Comparison of ENCODE assay signal across 1 cellular context in genomic region chr20:36460648-36461599, GRCh38.
TF ChIP-seq lines count a peak whose summit lies in the region.

No MANE protein-coding gene starts in this region.

TF ChIP-seq in K562, 482 proteins besides CTCF, POLR2A, EP300 and RAD21 (continued from another document and continues in another):
- TF ChIP-seq ZNF609 (CRISPR knock-in tag; IDR thresholded peaks at IDR 0.05; ENCODE audit: borderline replicate concordance) (no peak), TRIM24 (IDR thresholded peaks at IDR 0.05) (peak in 1 of 2 experiments; percentile 67; a peak in 2 of 4 replicates), BRF1 (IDR thresholded peaks at IDR 0.05; ENCODE audit: borderline replicate concordance, extremely low read depth, insufficient read length) (no peak), ZBTB43 (CRISPR knock-in tag; IDR thresholded peaks at IDR 0.05) (no peak), GTF2A2 (tag; IDR thresholded peaks at IDR 0.05) (peak; percentile 30; the same call in 1 of the 2 replicates), RBM39 (optimal IDR thresholded peaks at IDR 0.05; ENCODE audit: low read depth, low read length) (no peak), NFYB (IDR thresholded peaks at IDR 0.05; ENCODE audit: extremely low read depth, insufficient read length) (no peak), SUPT5H (IDR thresholded peaks at IDR 0.05) (peak; percentile 77), HMGN3 (IDR thresholded peaks at IDR 0.05; ENCODE audit: borderline replicate concordance, extremely low read depth, insufficient read length, low read depth, low read length) (peak; percentile 36), SMAD1 (IDR thresholded peaks at IDR 0.05; ENCODE audit: low read depth, low read length, partially characterized antibody) (peak; percentile 52), DLX4 (CRISPR knock-in tag; IDR thresholded peaks at IDR 0.05) (no peak), FOSL1 (tag; conservative IDR thresholded peaks at IDR 0.05) (0 out of 2 replicates have a peak, but pooled peaks have one; percentile 18), ZNF134 (CRISPR knock-in tag; conservative IDR thresholded peaks at IDR 0.05) (peak; percentile 11; the same call in 1 of the 2 replicates), ZNF324 (CRISPR knock-in tag; IDR thresholded peaks at IDR 0.05) (no peak), HSF4 (CRISPR knock-in tag; IDR thresholded peaks at IDR 0.05; ENCODE audit: borderline replicate concordance) (no peak), CHD2 (IDR thresholded peaks at IDR 0.05; ENCODE audit: low read depth, low read length) (no peak), FOXO4 (CRISPR knock-in tag; IDR thresholded peaks at IDR 0.05) (0 out of 2 replicates have a peak, but pooled peaks have one; percentile 11), ZBTB17 (CRISPR knock-in tag; IDR thresholded peaks at IDR 0.05) (peak; percentile 88; the same call in 1 of the 2 replicates), CTBP1 (IDR thresholded peaks at IDR 0.05; ENCODE audit: borderline replicate concordance) (0 out of 2 replicates have a peak, but pooled peaks have one; percentile 63), ESRRA (IDR thresholded peaks at IDR 0.05; ENCODE audit: borderline replicate concordance, low read depth) (peak; percentile 36; the same call in 1 of the 2 replicates), ZNF311 (CRISPR knock-in tag; IDR thresholded peaks at IDR 0.05) (peak; percentile 61), ZNF584 (CRISPR knock-in tag; IDR thresholded peaks at IDR 0.05; ENCODE audit: low read depth) (0 out of 2 replicates have a peak, but pooled peaks have one; percentile 61), HMGXB4 (CRISPR knock-in tag; IDR thresholded peaks at IDR 0.05) (0 out of 2 replicates have a peak, but pooled peaks have one; percentile 68), ZNF24 (IDR thresholded peaks at IDR 0.05) (no peak), MEIS2 (IDR thresholded peaks at IDR 0.05; ENCODE audit: partially characterized antibody) (peak; percentile 78), POLR2AphosphoS2 (IDR thresholded peaks at IDR 0.05; ENCODE audit: low read length) (no peak), EP400 (IDR thresholded peaks at IDR 0.05) (peak; percentile 79), VEZF1 (CRISPR knock-in tag; IDR thresholded peaks at IDR 0.05) (peak; percentile 98), E2F8 (IDR thresholded peaks at IDR 0.05; ENCODE audit: low read depth, partially characterized antibody) (no peak), ZNF740 (CRISPR knock-in tag; IDR thresholded peaks at IDR 0.05) (peak; percentile 97), ZNF740 (tag; IDR thresholded peaks at IDR 0.05) (peak; percentile 27 to 91; a peak in 2 of 4 replicates), PHB2 (IDR thresholded peaks at IDR 0.05; ENCODE audit: low read depth) (no peak), TARDBP (IDR thresholded peaks at IDR 0.05) (no peak), CBX1 (IDR thresholded peaks at IDR 0.05; ENCODE audit: low read depth) (no peak; the same call in 1 of the 2 replicates), CCAR2 (IDR thresholded peaks at IDR 0.05; ENCODE audit: low read depth, low read length) (no peak), MEF2D (tag; conservative IDR thresholded peaks at IDR 0.05; ENCODE audit: low read depth) (peak; percentile 58; the same call in 1 of the 2 replicates), CCNT2 (IDR thresholded peaks at IDR 0.05; ENCODE audit: borderline replicate concordance, extremely low read depth, insufficient read length, low read depth, low read length) (peak; percentile 83), TSHZ1 (CRISPR knock-in tag; IDR thresholded peaks at IDR 0.05) (peak; percentile 47; the same call in 1 of the 2 replicates), KDM4B (IDR thresholded peaks at IDR 0.05; ENCODE audit: borderline replicate concordance in 2 of 2, low read depth in 1 of 2) (peak in 1 of 2 experiments; percentile 61; a peak in 1 of 4 replicates), ZNF785 (CRISPR knock-in tag; IDR thresholded peaks at IDR 0.05) (no peak)
